1 cellular context compared by ENCODE assay signal in the genomic region with DNA sequence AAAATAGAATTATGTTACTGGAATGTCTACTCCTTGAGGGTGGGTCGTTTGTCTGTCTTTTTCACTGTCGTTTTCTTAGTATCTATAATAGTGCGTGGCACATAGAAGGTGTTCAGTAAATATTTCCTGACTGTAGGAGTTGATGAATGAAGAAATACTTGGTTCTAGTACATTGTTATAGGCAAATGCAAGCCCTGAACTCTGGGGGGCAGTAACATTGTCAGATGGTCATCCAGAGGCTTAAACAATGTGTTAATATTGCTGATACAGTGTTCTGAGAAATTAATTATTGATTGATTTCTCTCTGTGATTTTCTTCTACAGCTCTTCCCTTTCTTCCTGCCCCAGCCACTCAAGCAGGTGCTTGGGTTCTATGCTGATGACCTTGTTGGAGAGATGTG.
TF ChIP-seq lines count a peak whose summit lies in the region.

No MANE protein-coding gene starts in this region.

TF ChIP-seq in K562, 482 proteins besides CTCF, POLR2A, EP300 and RAD21 (continued from another document):
- no peak for TF ChIP-seq CHD7 (IDR thresholded peaks at IDR 0.05; ENCODE audit: low read depth, low read length)
- no peak for TF ChIP-seq TFAM (CRISPR knock-in tag; conservative IDR thresholded peaks at IDR 0.05)
- peak; percentile 68; the same call in 1 of the 2 replicates for TF ChIP-seq C11orf30 (IDR thresholded peaks at IDR 0.05; ENCODE audit: low read depth)
- TF ChIP-seq, protein P1, sequence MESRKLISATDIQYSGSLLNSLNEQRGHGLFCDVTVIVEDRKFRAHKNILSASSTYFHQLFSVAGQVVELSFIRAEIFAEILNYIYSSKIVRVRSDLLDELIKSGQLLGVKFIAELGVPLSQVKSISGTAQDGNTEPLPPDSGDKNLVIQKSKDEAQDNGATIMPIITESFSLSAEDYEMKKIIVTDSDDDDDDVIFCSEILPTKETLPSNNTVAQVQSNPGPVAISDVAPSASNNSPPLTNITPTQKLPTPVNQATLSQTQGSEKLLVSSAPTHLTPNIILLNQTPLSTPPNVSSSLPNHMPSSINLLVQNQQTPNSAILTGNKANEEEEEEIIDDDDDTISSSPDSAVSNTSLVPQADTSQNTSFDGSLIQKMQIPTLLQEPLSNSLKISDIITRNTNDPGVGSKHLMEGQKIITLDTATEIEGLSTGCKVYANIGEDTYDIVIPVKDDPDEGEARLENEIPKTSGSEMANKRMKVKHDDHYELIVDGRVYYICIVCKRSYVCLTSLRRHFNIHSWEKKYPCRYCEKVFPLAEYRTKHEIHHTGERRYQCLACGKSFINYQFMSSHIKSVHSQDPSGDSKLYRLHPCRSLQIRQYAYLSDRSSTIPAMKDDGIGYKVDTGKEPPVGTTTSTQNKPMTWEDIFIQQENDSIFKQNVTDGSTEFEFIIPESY (CRISPR knock-in tag; IDR thresholded peaks at IDR 0.05): no peak
- TF ChIP-seq HMG20A (CRISPR knock-in tag; conservative IDR thresholded peaks at IDR 0.05): no peak
- TF ChIP-seq OTX1 (CRISPR knock-in tag; IDR thresholded peaks at IDR 0.05): no peak
- TF ChIP-seq NR2F6 (CRISPR knock-in tag; IDR thresholded peaks at IDR 0.05): no peak
- TF ChIP-seq, protein P2, sequence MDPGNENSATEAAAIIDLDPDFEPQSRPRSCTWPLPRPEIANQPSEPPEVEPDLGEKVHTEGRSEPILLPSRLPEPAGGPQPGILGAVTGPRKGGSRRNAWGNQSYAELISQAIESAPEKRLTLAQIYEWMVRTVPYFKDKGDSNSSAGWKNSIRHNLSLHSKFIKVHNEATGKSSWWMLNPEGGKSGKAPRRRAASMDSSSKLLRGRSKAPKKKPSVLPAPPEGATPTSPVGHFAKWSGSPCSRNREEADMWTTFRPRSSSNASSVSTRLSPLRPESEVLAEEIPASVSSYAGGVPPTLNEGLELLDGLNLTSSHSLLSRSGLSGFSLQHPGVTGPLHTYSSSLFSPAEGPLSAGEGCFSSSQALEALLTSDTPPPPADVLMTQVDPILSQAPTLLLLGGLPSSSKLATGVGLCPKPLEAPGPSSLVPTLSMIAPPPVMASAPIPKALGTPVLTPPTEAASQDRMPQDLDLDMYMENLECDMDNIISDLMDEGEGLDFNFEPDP (CRISPR knock-in tag; IDR thresholded peaks at IDR 0.05): no peak
- no peak for TF ChIP-seq TBP (optimal IDR thresholded peaks at IDR 0.05; ENCODE audit: low read depth, low read length)
- TF ChIP-seq TEAD1 (CRISPR knock-in tag; IDR thresholded peaks at IDR 0.05): no peak
- TF ChIP-seq, protein P3, sequence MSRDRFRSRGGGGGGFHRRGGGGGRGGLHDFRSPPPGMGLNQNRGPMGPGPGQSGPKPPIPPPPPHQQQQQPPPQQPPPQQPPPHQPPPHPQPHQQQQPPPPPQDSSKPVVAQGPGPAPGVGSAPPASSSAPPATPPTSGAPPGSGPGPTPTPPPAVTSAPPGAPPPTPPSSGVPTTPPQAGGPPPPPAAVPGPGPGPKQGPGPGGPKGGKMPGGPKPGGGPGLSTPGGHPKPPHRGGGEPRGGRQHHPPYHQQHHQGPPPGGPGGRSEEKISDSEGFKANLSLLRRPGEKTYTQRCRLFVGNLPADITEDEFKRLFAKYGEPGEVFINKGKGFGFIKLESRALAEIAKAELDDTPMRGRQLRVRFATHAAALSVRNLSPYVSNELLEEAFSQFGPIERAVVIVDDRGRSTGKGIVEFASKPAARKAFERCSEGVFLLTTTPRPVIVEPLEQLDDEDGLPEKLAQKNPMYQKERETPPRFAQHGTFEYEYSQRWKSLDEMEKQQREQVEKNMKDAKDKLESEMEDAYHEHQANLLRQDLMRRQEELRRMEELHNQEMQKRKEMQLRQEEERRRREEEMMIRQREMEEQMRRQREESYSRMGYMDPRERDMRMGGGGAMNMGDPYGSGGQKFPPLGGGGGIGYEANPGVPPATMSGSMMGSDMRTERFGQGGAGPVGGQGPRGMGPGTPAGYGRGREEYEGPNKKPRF (IDR thresholded peaks at IDR 0.05; ENCODE audit: low read depth, low read length): no peak
- TF ChIP-seq WHSC1 (IDR thresholded peaks at IDR 0.05; ENCODE audit: low read length): no peak
- peak; percentile 56; the same call in 1 of the 2 replicates for TF ChIP-seq MAFG (tag; conservative IDR thresholded peaks at IDR 0.05)
- TF ChIP-seq NR2C2 (CRISPR knock-in tag; IDR thresholded peaks at IDR 0.05): no peak
- no peak for TF ChIP-seq NR2C2 (tag; IDR thresholded peaks at IDR 0.05)
- TF ChIP-seq CBX8 (IDR thresholded peaks at IDR 0.05; ENCODE audit: borderline replicate concordance, extremely low read depth, low read depth, low read length, poor library complexity, severe bottlenecking): peak; percentile 0
- no peak for TF ChIP-seq CC2D1A (IDR thresholded peaks at IDR 0.05)
- TF ChIP-seq MAFF (IDR thresholded peaks at IDR 0.05; ENCODE audit: low read length): peak; percentile 34
- TF ChIP-seq ZNF551 (CRISPR knock-in tag; IDR thresholded peaks at IDR 0.05): no peak
- no peak for TF ChIP-seq DNMT1 (IDR thresholded peaks at IDR 0.05)
- no peak for TF ChIP-seq SNRNP70 (optimal IDR thresholded peaks at IDR 0.05; ENCODE audit: low read depth, low read length)
- TF ChIP-seq, protein P4, sequence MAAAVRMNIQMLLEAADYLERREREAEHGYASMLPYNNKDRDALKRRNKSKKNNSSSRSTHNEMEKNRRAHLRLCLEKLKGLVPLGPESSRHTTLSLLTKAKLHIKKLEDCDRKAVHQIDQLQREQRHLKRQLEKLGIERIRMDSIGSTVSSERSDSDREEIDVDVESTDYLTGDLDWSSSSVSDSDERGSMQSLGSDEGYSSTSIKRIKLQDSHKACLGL (CRISPR knock-in tag; IDR thresholded peaks at IDR 0.05; ENCODE audit: borderline replicate concordance, poor library complexity, severe bottlenecking): no peak
